17 cellular contexts compared by ENCODE assay signal in the genomic region with DNA sequence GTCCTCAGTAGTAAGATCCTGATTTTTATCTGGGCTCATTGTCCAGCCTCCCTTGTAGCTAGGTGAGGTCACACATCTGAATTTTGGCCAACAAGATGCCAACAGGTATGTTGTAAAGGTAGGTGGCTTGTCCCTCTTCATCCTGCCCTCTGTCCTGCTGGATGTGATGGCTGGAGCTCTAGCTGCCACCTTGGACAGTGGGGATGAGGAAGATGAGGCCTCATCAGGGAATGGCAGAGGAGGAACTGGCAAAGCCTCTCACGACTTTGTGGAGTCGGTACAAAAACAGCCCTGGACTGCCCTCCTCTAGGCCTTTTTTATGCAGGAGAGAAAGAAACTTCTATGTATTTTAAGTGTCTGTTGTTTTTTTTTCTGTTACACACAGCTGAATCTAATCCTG. TPM values are rescaled to one million over a fixed set of nuclear protein-coding genes. Genes with fewer than 3 reads are reported as not detected.
A peak's percentile ranks its signal among the peaks of the same experiment; 100 is the strongest.
DNase-seq lines count a peak whose midpoint lies in the region; FAIRE-seq and TF ChIP-seq lines count a peak whose summit lies in the region.
"Had no signal": no experiment of that assay in that cellular context is flagged by ENCODE, and none has a peak within 500 bp of the region (broad histone marks: within the 10 kb centered on the region; RNA-seq: fewer than 3 reads in every experiment).

No MANE protein-coding gene starts in this region.

- peak overlapping the region; percentile 92 to 97 for H2BK12ac ChIP-seq in mesenchymal stem cell (ENCODE audit: low read length in 2 of 2)

- H3K4me1 ChIP-seq in adipocyte (ENCODE audit: control insufficient read depth, insufficient read depth, low read length) = peaks cover 47% of the 10 kb centered on the region
- H3K4me1 ChIP-seq in mesenchymal stem cell (ENCODE audit: control insufficient read depth, insufficient read depth, low read depth, low read length) = peaks cover 28% of the 10 kb centered on the region
- peaks cover 57% of the 10 kb centered on the region for H3K4me1 ChIP-seq in suprapubic skin
- no peaks in the 10 kb centered on the region for H3K4me1 ChIP-seq in endodermal cell (ENCODE audit: control insufficient read depth, insufficient read depth, low read length)

- H2AFZ ChIP-seq in mesenchymal stem cell (ENCODE audit: low read depth, low read length) = no peak overlapping the region
- H2AFZ ChIP-seq: parathyroid adenoma had no signal

- no peak overlapping the region for H2BK120ac ChIP-seq in mesenchymal stem cell (ENCODE audit: low read depth, low read length)

- peaks cover 50% of the 10 kb centered on the region for H3K4me1 Mint-ChIP-seq in endodermal cell

- H3K4me3 Mint-ChIP-seq in endodermal cell = no peak overlapping the region
- H3K4me3 Mint-ChIP-seq: activated naive CD8-positive, alpha-beta T cell treated with anti-CD3 and anti-CD28 coated beads for 36 hours had no signal

- no peaks in the 10 kb centered on the region for H3K9me3 ChIP-seq in adipocyte (ENCODE audit: control insufficient read depth, low read length)
- H3K9me3 ChIP-seq in mesenchymal stem cell (ENCODE audit: control insufficient read depth, low read length) = no peaks in the 10 kb centered on the region
- H3K9me3 ChIP-seq in suprapubic skin = no peaks in the 10 kb centered on the region
- no peaks in the 10 kb centered on the region for H3K9me3 ChIP-seq in endodermal cell (ENCODE audit: control insufficient read depth, low read length)

- peak overlapping the region; percentile 45 for H4K8ac ChIP-seq in mesenchymal stem cell (ENCODE audit: low read length)

- peak overlapping the region; percentile 55 to 77 for H3K18ac ChIP-seq in mesenchymal stem cell (ENCODE audit: low read depth in 1 of 2, low read length in 2 of 2)

- no peak overlapping the region for H3K4me3 ChIP-seq in adipocyte (ENCODE audit: low read length)
- no peak overlapping the region for H3K4me3 ChIP-seq in mesenchymal stem cell (ENCODE audit: insufficient read depth in 1 of 2, low read depth in 1 of 2, low read length in 2 of 2)
- no peak overlapping the region for H3K4me3 ChIP-seq in suprapubic skin
- no peak overlapping the region for H3K4me3 ChIP-seq in endodermal cell (ENCODE audit: low read length)
- H3K4me3 ChIP-seq: GM12878 had no signal

- CTCF ChIA-PET in HEK293T (lab: Yijun Ruan, JAX) = interaction anchor here (1.9 kb wide), 1 partner anchor 27 kb away, joined by 7 read pairs; a partner anchor contains a TSS

- no peak overlapping the region for H3K27ac ChIP-seq in mesenchymal stem cell (ENCODE audit: low read length, poor library complexity, severe bottlenecking)
- peak overlapping the region; percentile 20 for H3K27ac ChIP-seq in suprapubic skin
- H3K27ac ChIP-seq in endodermal cell (ENCODE audit: low read depth, low read length) = no peak overlapping the region

- H3K79me1 ChIP-seq in mesenchymal stem cell (replicated peaks; ENCODE audit: low read length, poor library complexity, severe bottlenecking) = peaks cover 4% of the 10 kb centered on the region

- no peak for FAIRE-seq in urothelium cell line (lab: Jason Lieb, UNC)
- FAIRE-seq: GM12878, RCC 7860 had no signal

- peak overlapping the region in 1 of 2 experiments; percentile 87 for H3K14ac ChIP-seq in mesenchymal stem cell (ENCODE audit: low read length in 2 of 2)

- H3K27me3 ChIP-seq in adipocyte (replicated peaks; ENCODE audit: control insufficient read depth, insufficient read depth, low read length) (no peaks in the 10 kb centered on the region), mesenchymal stem cell (ENCODE audit: control insufficient read depth in 1 of 2, insufficient read depth in 1 of 2, low read length in 2 of 2) (peaks cover 0 to 21% of the 10 kb centered on the region in 2 experiments), suprapubic skin (no peaks in the 10 kb centered on the region), endodermal cell (ENCODE audit: control insufficient read depth, insufficient read depth, low read length, poor library complexity, severe bottlenecking) (no peaks in the 10 kb centered on the region)

- no peak overlapping the region for H3K4me2 ChIP-seq in mesenchymal stem cell (ENCODE audit: low read length, poor library complexity, severe bottlenecking)

- H3K4ac ChIP-seq in mesenchymal stem cell (ENCODE audit: low read depth in 1 of 2, low read length in 2 of 2) = peak overlapping the region; percentile 37 to 56

- H3K36me3 Mint-ChIP-seq in endodermal cell (ENCODE audit: low read depth) = peaks cover 12% of the 10 kb centered on the region

- DNase-seq in EH (ENCODE audit: low read depth) (peak; percentile 38), adipocyte (ENCODE audit: low read depth) (peak; percentile 24), mesenchymal stem cell (no peak), suprapubic skin (ENCODE audit: low spot score in 2 of 2) (peak in 1 of 2 donors; percentile 27), HEK293T (ENCODE audit: extremely low spot score) (no peak), urothelium cell line (ENCODE audit: low spot score) (no peak), hypothalamus (lab: John Stamatoyannopoulos, UW) (no peak), endodermal cell (no peak)
- DNase-seq: activated naive CD8-positive, alpha-beta T cell treated with anti-CD3 and anti-CD28 coated beads for 36 hours; activated T-cell treated with anti-CD3 and anti-CD28 coated beads, Interleukin-2, amount 50 U/mL, for 48 hours; GDM1; NCI-H146; stimulated activated naive CD4-positive, alpha-beta T cell had no signal

- WGBS in mesenchymal stem cell = no CpG with 5 or more reads among the region's 2 CpGs
- WGBS in suprapubic skin = 46% methylated on average over 2 of the region's 2 CpGs
- 85% methylated on average over 2 of the region's 2 CpGs; no CpG with 5 or more reads in 1 of the 2 experiments for WGBS in endodermal cell (ENCODE audit: insufficient coverage in 1 of 2, insufficient read length in 1 of 2), 2 experiments

- TF ChIP-seq EP300 in suprapubic skin (IDR thresholded peaks at IDR 0.05) = no peak

- no peak overlapping the region for H3K23ac ChIP-seq in mesenchymal stem cell (ENCODE audit: low read length in 2 of 2)

- peaks cover under 1% of the 10 kb centered on the region for H3K36me3 ChIP-seq in adipocyte (ENCODE audit: control insufficient read depth, insufficient read depth, low read length, severe bottlenecking)
- peaks cover 14 to 20% of the 10 kb centered on the region in 2 experiments for H3K36me3 ChIP-seq in mesenchymal stem cell (ENCODE audit: control insufficient read depth in 1 of 2, insufficient read depth in 2 of 2, low read depth in 1 of 2, low read length in 2 of 2)
- H3K36me3 ChIP-seq in suprapubic skin = no peaks in the 10 kb centered on the region
- H3K36me3 ChIP-seq in endodermal cell (ENCODE audit: control insufficient read depth, insufficient read depth, low read length) = peaks cover 12% of the 10 kb centered on the region

- peak overlapping the region; percentile 77 for H4K91ac ChIP-seq in mesenchymal stem cell (ENCODE audit: low read length)

- no peak for TF ChIP-seq POLR2A in suprapubic skin (IDR thresholded peaks at IDR 0.05)

- no peak for TF ChIP-seq CTCF in suprapubic skin (IDR thresholded peaks at IDR 0.05)
- no peak for TF ChIP-seq CTCF in endodermal cell (conservative IDR thresholded peaks at IDR 0.05)

- H2BK15ac ChIP-seq in mesenchymal stem cell (ENCODE audit: low read depth, poor library complexity, severe bottlenecking) = no peak overlapping the region

- H3K27me3 Mint-ChIP-seq in endodermal cell (ENCODE audit: insufficient read depth) = peaks cover 3% of the 10 kb centered on the region

- H2BK5ac ChIP-seq in mesenchymal stem cell (ENCODE audit: low read depth, low read length, poor library complexity, severe bottlenecking) = no peak overlapping the region

- H2AK5ac ChIP-seq in mesenchymal stem cell (ENCODE audit: low read length, severe bottlenecking) = peak overlapping the region; percentile 31

- H3K27ac Mint-ChIP-seq in endodermal cell = no peak overlapping the region
- H3K27ac Mint-ChIP-seq: activated naive CD8-positive, alpha-beta T cell treated with anti-CD3 and anti-CD28 coated beads for 36 hours had no signal

- POLR2A ChIA-PET in HEK293T (lab: Yijun Ruan, JAX) = interaction anchor here (0.9 to 9.6 kb wide), 4 partner anchors 10 to 28 kb away, joined by 3 to 112 read pairs (median 3); a partner anchor contains a TSS

- no peaks in the 10 kb centered on the region for H3K9me3 Mint-ChIP-seq in endodermal cell
- H3K9me3 Mint-ChIP-seq: activated naive CD8-positive, alpha-beta T cell treated with anti-CD3 and anti-CD28 coated beads for 36 hours had no signal

- H3K9ac ChIP-seq in adipocyte (ENCODE audit: low read length) (no peak overlapping the region), mesenchymal stem cell (ENCODE audit: low read length) (no peak overlapping the region), endodermal cell (ENCODE audit: extremely low read depth, low read length, poor library complexity, severe bottlenecking) (no peak overlapping the region)
- H3K9ac ChIP-seq: parathyroid adenoma had no signal

TF ChIP-seq in HEK293T, 16 proteins besides CTCF, POLR2A, EP300 and RAD21:
- TF ChIP-seq FOXK2 (IDR thresholded peaks at IDR 0.05) = no peak

RNA-seq across cellular contexts. Expression of a gene that starts 2.4 kb away (rescaled TPM):
- 238 TPM for polyA plus RNA-seq in mesenchymal stem cell (2013, experiment 1 of 2)
- polyA plus RNA-seq in mesenchymal stem cell (2013, experiment 2 of 2) = 237 TPM
- total RNA-seq in suprapubic skin = 10 to 100 TPM; 14.9 to 27.8 (median 24.9) TPM
- 10 to 100 TPM; 11.1 to 36.8 TPM for total RNA-seq in endodermal cell
- 20.4 TPM for polyA plus RNA-seq in endodermal cell (2013, experiment 1 of 2)
- 18.1 TPM for polyA plus RNA-seq in endodermal cell (2013, experiment 2 of 2)
- total RNA-seq: M059J had no signal

RNA-seq across cellular contexts. Expression of a gene that starts 11.1 kb away (rescaled TPM):
- polyA plus RNA-seq in mesenchymal stem cell (2013, experiment 1 of 2) = 33.6 TPM
- 30.7 TPM for polyA plus RNA-seq in mesenchymal stem cell (2013, experiment 2 of 2)
- total RNA-seq in suprapubic skin (10 to 100 TPM; 30.9 to 47.1 (median 43.6) TPM), endodermal cell (10 to 100 TPM; 33.3 to 53.4 TPM)
- 29.3 TPM for polyA plus RNA-seq in endodermal cell (2013, experiment 1 of 2)
- polyA plus RNA-seq in endodermal cell (2013, experiment 2 of 2) = 25.5 TPM

RNA-seq across cellular contexts. Expression of a gene that starts 21.6 kb away (rescaled TPM):
- 0.08 TPM for polyA plus RNA-seq in mesenchymal stem cell (2013, experiment 1 of 2)
- 0.08 TPM for polyA plus RNA-seq in mesenchymal stem cell (2013, experiment 2 of 2)
- 1 to 10 TPM in 3 of 4 donors, under 1 TPM in 1; 0.62 to 3.9 (median 1.5) TPM for total RNA-seq in suprapubic skin
- total RNA-seq in endodermal cell = 1 to 10 TPM; 1.1 to 1.9 TPM
- 1.4 TPM for polyA plus RNA-seq in endodermal cell (2013, experiment 1 of 2)
- polyA plus RNA-seq in endodermal cell (2013, experiment 2 of 2) = 1.1 TPM
- total RNA-seq: GM12878 had no signal
- polyA plus RNA-seq: GM12878 had no signal

RNA-seq across cellular contexts. Expression of a gene that starts 26.9 kb away (rescaled TPM):
- polyA plus RNA-seq in mesenchymal stem cell (2013, experiment 1 of 2) = 30.2 TPM
- 30.8 TPM for polyA plus RNA-seq in mesenchymal stem cell (2013, experiment 2 of 2)
- total RNA-seq in suprapubic skin (10 to 100 TPM; 10.7 to 21.7 (median 17.3) TPM), endodermal cell (10 to 100 TPM; 37.7 to 42.8 TPM)
- polyA plus RNA-seq in endodermal cell (2013, experiment 1 of 2) = 28.5 TPM
- 25.0 TPM for polyA plus RNA-seq in endodermal cell (2013, experiment 2 of 2)

Comparison
In these comparisons a context has a peak if more than half of its experiments do, and no peak if none do; other contexts are left out.
1. DNase-seq: peak in EH (single experiment) and adipocyte (single experiment); none in mesenchymal stem cell (single experiment), HEK293T (single experiment), urothelium cell line (single experiment), hypothalamus (0 of 51) and endodermal cell (single experiment).